Comparison of ENCODE assay signal across 40 cellular contexts in the genomic region with DNA sequence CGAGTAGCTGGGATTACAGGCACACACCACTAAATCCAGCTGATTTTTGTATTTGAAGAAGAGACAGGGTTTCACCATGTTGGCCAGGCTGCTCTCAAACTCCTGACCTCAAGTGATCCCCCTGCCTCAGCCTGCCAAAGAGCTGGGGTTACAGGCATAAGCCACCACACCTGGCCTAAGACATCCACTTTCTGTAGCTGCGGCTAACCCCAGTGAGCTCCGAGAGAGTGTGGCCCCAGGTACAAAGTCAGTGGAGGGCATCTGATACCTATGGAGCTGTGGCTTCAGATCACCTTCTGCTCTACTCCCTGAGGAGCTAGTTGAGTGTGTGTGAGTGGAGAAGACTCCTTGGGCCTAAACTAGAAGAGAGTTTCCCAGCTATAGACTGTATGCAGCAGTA.
"Had no signal": no experiment of that assay in that cellular context is flagged by ENCODE, and none has a peak within 500 bp of the region (broad histone marks: within the 10 kb centered on the region; RNA-seq: fewer than 3 reads in every experiment).

No MANE protein-coding gene starts in this region.

- DNase-seq: activated effector memory CD4-positive, alpha-beta T cell treated with anti-CD3 and anti-CD28 coated beads, Interleukin-2, amount 50 U/mL, for 16 hours; activated effector memory CD4-positive, alpha-beta T cell treated with Interleukin-2 at 50 U/mL for 16 hours; activated gamma-delta T cell; activated gamma-delta T cell treated with Interleukin-2 at 50 U/mL for 16 hours; activated naive CD4-positive, alpha-beta T cell; activated naive CD4-positive, alpha-beta T cell treated with anti-CD3 and anti-CD28 coated beads for 36 hours; activated naive CD4-positive, alpha-beta T cell treated with anti-CD3 and anti-CD28 coated beads, Interleukin-2, amount 10 ng/mL, durations not matched to agents 7 days and 5 days; activated naive CD4-positive, alpha-beta T cell treated with anti-CD3 and anti-CD28 coated beads, Interleukin-2, amount 50 U/mL, for 16 hours; activated naive CD4-positive, alpha-beta T cell treated with Interleukin-2 at 50 U/mL for 16 hours; activated naive CD8-positive, alpha-beta T cell treated with anti-CD3 and anti-CD28 coated beads for 36 hours; activated naive CD8-positive, alpha-beta T cell treated with anti-CD3 and anti-CD28 coated beads, Interleukin-2, amount 10 ng/mL, durations not matched to agents 7 days and 5 days; activated naive CD8-positive, alpha-beta T cell treated with anti-CD3 and anti-CD28 coated beads, Interleukin-2, amount 50 U/mL, for 24 hours; activated T-cell treated with anti-CD3 and anti-CD28 coated beads, Interleukin-2, amount 50 U/mL, for 1 hour; activated T-cell treated with anti-CD3 and anti-CD28 coated beads, Interleukin-2, amount 50 U/mL, for 24 hours; activated T-cell treated with anti-CD3 and anti-CD28 coated beads, Interleukin-2, amount 50 U/mL, for 4 hours; activated T-cell treated with anti-CD3 and anti-CD28 coated beads, Interleukin-2, amount 50 U/mL, for 48 hours; activated T-cell treated with anti-CD3 and anti-CD28 coated beads, Interleukin-2, amount 50 U/mL, for 72 hours; adrenal gland; amniotic stem cell; amygdala; anterior cingulate cortex; aorta; body of pancreas; brain microvascular endothelial cell; caudate nucleus; central memory CD4-positive, alpha-beta T cell; cerebellar nuclear complex had no signal

- H3K4me1 ChIP-seq: breast epithelium had no signal

- H3K9me3 Mint-ChIP-seq: activated naive CD4-positive, alpha-beta T cell treated with anti-CD3 and anti-CD28 coated beads for 36 hours; activated naive CD4-positive, alpha-beta T cell treated with anti-CD3 and anti-CD28 coated beads, Interleukin-2, amount 10 ng/mL, durations not matched to agents 7 days and 5 days; activated naive CD4-positive, alpha-beta T cell treated with anti-CD3 and anti-CD28 coated beads, Interleukin-2, amount 50 U/mL, for 24 hours; activated naive CD4-positive, alpha-beta T cell treated with anti-CD3 and anti-CD28 coated beads, Interleukin-2, amount 50 U/mL, for 72 hours; activated naive CD8-positive, alpha-beta T cell treated with anti-CD3 and anti-CD28 coated beads for 36 hours; activated naive CD8-positive, alpha-beta T cell treated with anti-CD3 and anti-CD28 coated beads, Interleukin-2, amount 10 ng/mL, durations not matched to agents 7 days and 5 days; activated naive CD8-positive, alpha-beta T cell treated with anti-CD3 and anti-CD28 coated beads, Interleukin-2, amount 50 U/mL, for 24 hours; activated T-cell treated with anti-CD3 and anti-CD28 coated beads, Interleukin-2, amount 50 U/mL, for 24 hours; activated T-cell treated with anti-CD3 and anti-CD28 coated beads, Interleukin-2, amount 50 U/mL, for 4 hours; activated T-cell treated with anti-CD3 and anti-CD28 coated beads, Interleukin-2, amount 50 U/mL, for 72 hours; activated T-helper 1 cell treated with anti-CD3 and anti-CD28 coated beads, Interleukin-12 subunit alpha, Interleukin-12 subunit beta, Interleukin-2, Interleukin-4 antibody, amounts not matched to agents 30 ng/mL and 10 ng/mL and 1 ng/mL, durations not matched to agents 14 hours and 24 hours and 36 hours; activated T-helper 17 cell treated with anti-CD3 and anti-CD28 coated beads, Interleukin-2, amount 50 U/mL, for 72 hours; activated T-helper 2 cell treated with anti-CD3 and anti-CD28 coated beads, Interferon-gamma antibody, Interleukin-2, Interleukin-4, amounts not matched to agents 10 μg/mL and 5 μg/mL and 100 μg/mL, durations not matched to agents 14 hours and 24 hours and 36 hours; central memory CD8-positive, alpha-beta T cell had no signal

- H3K4me1 Mint-ChIP-seq: activated naive CD8-positive, alpha-beta T cell treated with anti-CD3 and anti-CD28 coated beads, Interleukin-2, amount 10 ng/mL, durations not matched to agents 7 days and 5 days; activated T-helper 17 cell treated with anti-CD3 and anti-CD28 coated beads, Interleukin-2, amount 50 U/mL, for 72 hours had no signal

- H3K4me3 Mint-ChIP-seq: activated naive CD4-positive, alpha-beta T cell treated with anti-CD3 and anti-CD28 coated beads for 36 hours; activated naive CD4-positive, alpha-beta T cell treated with anti-CD3 and anti-CD28 coated beads, Interleukin-2, amount 10 ng/mL, durations not matched to agents 7 days and 5 days; activated naive CD4-positive, alpha-beta T cell treated with anti-CD3 and anti-CD28 coated beads, Interleukin-2, amount 50 U/mL, for 24 hours; activated naive CD8-positive, alpha-beta T cell; activated naive CD8-positive, alpha-beta T cell treated with anti-CD3 and anti-CD28 coated beads for 36 hours; activated naive CD8-positive, alpha-beta T cell treated with anti-CD3 and anti-CD28 coated beads, Interleukin-2, amount 10 ng/mL, durations not matched to agents 7 days and 5 days; activated naive CD8-positive, alpha-beta T cell treated with anti-CD3 and anti-CD28 coated beads, Interleukin-2, amount 50 U/mL, for 24 hours; activated T-cell treated with anti-CD3 and anti-CD28 coated beads, Interleukin-2, amount 50 U/mL, for 24 hours; activated T-cell treated with anti-CD3 and anti-CD28 coated beads, Interleukin-2, amount 50 U/mL, for 4 hours; activated T-cell treated with anti-CD3 and anti-CD28 coated beads, Interleukin-2, amount 50 U/mL, for 72 hours; activated T-helper 1 cell treated with anti-CD3 and anti-CD28 coated beads, Interleukin-12 subunit alpha, Interleukin-12 subunit beta, Interleukin-2, Interleukin-4 antibody, amounts not matched to agents 30 ng/mL and 10 ng/mL and 1 ng/mL, durations not matched to agents 14 hours and 24 hours and 36 hours; activated T-helper 17 cell treated with anti-CD3 and anti-CD28 coated beads, Interleukin-2, amount 50 U/mL, for 72 hours; brain; central memory CD8-positive, alpha-beta T cell had no signal

- H3K9me3 ChIP-seq: adrenal gland, ascending aorta, body of pancreas, breast epithelium had no signal

- H3K27ac ChIP-seq: adrenal gland, ascending aorta, body of pancreas, brain microvascular endothelial cell, breast epithelium, cardiac muscle cell had no signal

- H3K36me3 Mint-ChIP-seq: activated naive CD4-positive, alpha-beta T cell treated with anti-CD3 and anti-CD28 coated beads, Interleukin-2, amount 10 ng/mL, durations not matched to agents 7 days and 5 days; activated naive CD4-positive, alpha-beta T cell treated with anti-CD3 and anti-CD28 coated beads, Interleukin-2, amount 50 U/mL, for 24 hours; activated naive CD4-positive, alpha-beta T cell treated with anti-CD3 and anti-CD28 coated beads, Interleukin-2, amount 50 U/mL, for 72 hours; activated naive CD8-positive, alpha-beta T cell; activated naive CD8-positive, alpha-beta T cell treated with anti-CD3 and anti-CD28 coated beads for 36 hours; activated naive CD8-positive, alpha-beta T cell treated with anti-CD3 and anti-CD28 coated beads, Interleukin-2, amount 10 ng/mL, durations not matched to agents 7 days and 5 days; brain had no signal

- H3K27ac Mint-ChIP-seq: activated naive CD4-positive, alpha-beta T cell treated with anti-CD3 and anti-CD28 coated beads for 36 hours; activated naive CD4-positive, alpha-beta T cell treated with anti-CD3 and anti-CD28 coated beads, Interleukin-2, amount 10 ng/mL, durations not matched to agents 7 days and 5 days; activated naive CD4-positive, alpha-beta T cell treated with anti-CD3 and anti-CD28 coated beads, Interleukin-2, amount 50 U/mL, for 24 hours; activated naive CD4-positive, alpha-beta T cell treated with anti-CD3 and anti-CD28 coated beads, Interleukin-2, amount 50 U/mL, for 72 hours; activated naive CD8-positive, alpha-beta T cell; activated naive CD8-positive, alpha-beta T cell treated with anti-CD3 and anti-CD28 coated beads for 36 hours; activated naive CD8-positive, alpha-beta T cell treated with anti-CD3 and anti-CD28 coated beads, Interleukin-2, amount 10 ng/mL, durations not matched to agents 7 days and 5 days; activated naive CD8-positive, alpha-beta T cell treated with anti-CD3 and anti-CD28 coated beads, Interleukin-2, amount 50 U/mL, for 24 hours; activated T-cell treated with anti-CD3 and anti-CD28 coated beads, Interleukin-2, amount 50 U/mL, for 24 hours; activated T-cell treated with anti-CD3 and anti-CD28 coated beads, Interleukin-2, amount 50 U/mL, for 72 hours; activated T-helper 1 cell treated with anti-CD3 and anti-CD28 coated beads, Interleukin-12 subunit alpha, Interleukin-12 subunit beta, Interleukin-2, Interleukin-4 antibody, amounts not matched to agents 30 ng/mL and 10 ng/mL and 1 ng/mL, durations not matched to agents 14 hours and 24 hours and 36 hours; activated T-helper 17 cell treated with anti-CD3 and anti-CD28 coated beads, Interleukin-2, amount 50 U/mL, for 72 hours; activated T-helper 2 cell treated with anti-CD3 and anti-CD28 coated beads, Interferon-gamma antibody, Interleukin-2, Interleukin-4, amounts not matched to agents 10 μg/mL and 5 μg/mL and 100 μg/mL, durations not matched to agents 14 hours and 24 hours and 36 hours had no signal

- H3K4me3 ChIP-seq: adrenal gland, ascending aorta, body of pancreas, breast epithelium, cardiac muscle cell had no signal

- FAIRE-seq: astrocyte, bronchial epithelial cell had no signal

- H3K36me3 ChIP-seq: adrenal gland, ascending aorta, brain microvascular endothelial cell, breast epithelium, cardiac muscle cell had no signal

- H3K27me3 ChIP-seq: adrenal gland, ascending aorta, body of pancreas, brain microvascular endothelial cell, breast epithelium, cardiac muscle cell had no signal

- ATAC-seq: activated naive CD4-positive, alpha-beta T cell treated with anti-CD3 and anti-CD28 coated beads, Interleukin-2, amount 50 U/mL, for 72 hours; activated naive CD8-positive, alpha-beta T cell treated with anti-CD3 and anti-CD28 coated beads, Interleukin-2, amount 50 U/mL, for 24 hours; activated T-cell treated with anti-CD3 and anti-CD28 coated beads, Interleukin-2, amount 50 U/mL, for 4 hours; activated T-cell treated with anti-CD3 and anti-CD28 coated beads, Interleukin-2, amount 50 U/mL, for 72 hours; activated T-helper 17 cell treated with anti-CD3 and anti-CD28 coated beads, Interleukin-2, amount 50 U/mL, for 72 hours; body of pancreas had no signal
